In the genomic region with DNA sequence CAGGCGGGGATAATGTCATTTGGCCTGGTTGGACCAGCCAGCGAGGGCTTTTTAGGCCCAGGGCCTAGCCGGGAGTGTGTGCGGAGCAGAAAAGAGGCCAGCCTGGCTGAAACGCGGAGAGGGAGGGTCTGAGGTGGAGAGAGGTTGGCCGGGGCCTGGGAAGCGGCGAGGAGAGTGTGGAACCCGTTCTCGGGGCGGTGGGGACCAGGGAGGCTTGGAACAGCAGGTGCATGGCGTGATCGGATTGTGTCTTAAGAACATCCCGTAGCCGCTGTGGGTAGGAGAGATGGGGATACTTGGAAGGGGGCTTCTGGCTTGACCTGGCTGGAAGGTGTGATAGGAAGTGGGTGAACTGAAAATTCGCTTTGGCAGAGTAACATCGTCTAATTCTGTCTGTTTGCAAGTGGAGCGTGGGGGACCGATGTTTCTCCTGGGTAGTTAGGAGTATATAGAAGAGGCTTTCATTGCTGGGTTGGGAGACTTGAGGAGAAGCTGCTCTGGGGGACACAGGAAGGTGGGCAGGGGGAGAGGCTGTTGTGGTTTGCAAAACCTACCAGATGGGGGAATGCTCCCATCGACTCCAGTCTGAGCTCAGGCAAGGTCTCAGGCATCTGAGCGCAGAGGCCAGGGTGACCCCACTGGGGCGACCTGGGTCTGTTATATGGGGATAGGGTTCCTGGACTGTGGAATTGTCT, we compare ENCODE assay signal across 8 cellular contexts.
A peak's percentile ranks its signal among the peaks of the same experiment; 100 is the strongest.
DNase-seq lines count a peak whose midpoint lies in the region; ATAC-seq and TF ChIP-seq lines count a peak whose summit lies in the region.

No MANE protein-coding gene starts in this region.

- no peaks in the 10 kb centered on the region for H3K9me3 Mint-ChIP-seq in central memory CD8-positive, alpha-beta T cell

- no peaks in the 10 kb centered on the region for H3K36me3 ChIP-seq in DOHH2 (ENCODE audit: control insufficient read depth, low read length)
- peaks cover 28% of the 10 kb centered on the region for H3K36me3 ChIP-seq in HUES6 (ENCODE audit: control insufficient read depth, insufficient read depth, low read length)
- no peaks in the 10 kb centered on the region for H3K36me3 ChIP-seq in mucosa of stomach (ENCODE audit: control insufficient read depth, insufficient read depth, low read length)

- peaks cover 35% of the 10 kb centered on the region for H3K4me1 Mint-ChIP-seq in central memory CD8-positive, alpha-beta T cell

- peak overlapping the region; percentile 63 for H3K27ac ChIP-seq in DOHH2 (ENCODE audit: low read depth, low read length)
- H3K27ac ChIP-seq in HUES6 (ENCODE audit: low read depth, low read length): peak overlapping the region; percentile 63; the same call in 1 of the 2 replicates

- peaks cover 15% of the 10 kb centered on the region for H3K36me3 Mint-ChIP-seq in central memory CD8-positive, alpha-beta T cell (ENCODE audit: insufficient read depth)

- peak overlapping the region; percentile 78 for H3K4me2 ChIP-seq in DOHH2 (ENCODE audit: low read length)

- H3K9me3 ChIP-seq in DOHH2 (ENCODE audit: control insufficient read depth, insufficient read depth, low read length): no peaks in the 10 kb centered on the region
- no peaks in the 10 kb centered on the region for H3K9me3 ChIP-seq in HUES6 (ENCODE audit: control insufficient read depth, insufficient read depth, low read depth, low read length)
- no peaks in the 10 kb centered on the region for H3K9me3 ChIP-seq in mucosa of stomach (ENCODE audit: control insufficient read depth, low read length)

- H3K9me2 ChIP-seq in DOHH2 (replicated peaks; ENCODE audit: control insufficient read depth, low read length): no peaks in the 10 kb centered on the region

- peak in 1 of 2 donors; percentile 12 for DNase-seq in central memory CD8-positive, alpha-beta T cell (ENCODE audit: low spot score in 2 of 2)
- DNase-seq in MV-4-11 (lab: John Stamatoyannopoulos, UW) (no peak), NCI-H2107 (lab: John Stamatoyannopoulos, UW) (no peak)

- H3K27me3 Mint-ChIP-seq in central memory CD8-positive, alpha-beta T cell: no peaks in the 10 kb centered on the region

- H3K27me3 ChIP-seq in DOHH2 (ENCODE audit: control insufficient read depth, low read length): no peaks in the 10 kb centered on the region
- no peaks in the 10 kb centered on the region for H3K27me3 ChIP-seq in HUES6 (ENCODE audit: control insufficient read depth, insufficient read depth, low read length)
- H3K27me3 ChIP-seq in mucosa of stomach (ENCODE audit: control insufficient read depth, insufficient read depth, low read length): peaks cover 20% of the 10 kb centered on the region

- peaks cover 25% of the 10 kb centered on the region for H3K79me2 ChIP-seq in DOHH2 (ENCODE audit: control insufficient read depth, low read length)

- H3K4me3 ChIP-seq in DOHH2 (ENCODE audit: low read length) (peak overlapping the region; percentile 86), HUES6 (ENCODE audit: low read depth, low read length) (peak overlapping the region; percentile 98), mucosa of stomach (ENCODE audit: low read length) (peak overlapping the region; percentile 25)

- no peak for ATAC-seq in central memory CD8-positive, alpha-beta T cell (replicated peaks; ENCODE audit: extremely low read depth, poor library complexity, severe bottlenecking)
- ATAC-seq in GM19463 (IDR thresholded peaks at IDR 0.05; ENCODE audit: unreplicated experiment) (no peak), HG03521 (IDR thresholded peaks at IDR 0.05; ENCODE audit: unreplicated experiment) (no peak)

- H3K9ac ChIP-seq in HUES6 (ENCODE audit: low read length): peak overlapping the region; percentile 94
- H3K9ac ChIP-seq in mucosa of stomach (ENCODE audit: low read length): peak overlapping the region; percentile 73

- H4K20me1 ChIP-seq in DOHH2 (ENCODE audit: control insufficient read depth, insufficient read depth, low read depth, low read length): peaks cover 4% of the 10 kb centered on the region; the same call in 1 of the 2 replicates

- H3K27ac Mint-ChIP-seq in central memory CD8-positive, alpha-beta T cell (ENCODE audit: low read depth): peak overlapping the region; percentile 92

- H3F3A ChIP-seq in DOHH2 (ENCODE audit: control insufficient read depth, insufficient read depth): peaks cover 15% of the 10 kb centered on the region

- TF ChIP-seq CTCF in DOHH2 (IDR thresholded peaks at IDR 0.05; ENCODE audit: low read depth, low read length, poor library complexity, severe bottlenecking): no peak

- peak overlapping the region; percentile 87 for H3K4me3 Mint-ChIP-seq in central memory CD8-positive, alpha-beta T cell

- H3K4me1 ChIP-seq in DOHH2 (ENCODE audit: control insufficient read depth, low read length) (peaks cover 48% of the 10 kb centered on the region), HUES6 (ENCODE audit: control insufficient read depth, insufficient read depth, low read length) (peaks cover 37% of the 10 kb centered on the region), mucosa of stomach (ENCODE audit: control insufficient read depth, insufficient read depth, low read length) (no peaks in the 10 kb centered on the region)

Comparison
In these comparisons a context has a peak if more than half of its experiments do, and no peak if none do; other contexts are left out.
1. H3K4me3 ChIP-seq: peak in every context shown above with its lines; median percentile 98 in HUES6; 86 in DOHH2; 25 in mucosa of stomach.